In the genomic region with DNA sequence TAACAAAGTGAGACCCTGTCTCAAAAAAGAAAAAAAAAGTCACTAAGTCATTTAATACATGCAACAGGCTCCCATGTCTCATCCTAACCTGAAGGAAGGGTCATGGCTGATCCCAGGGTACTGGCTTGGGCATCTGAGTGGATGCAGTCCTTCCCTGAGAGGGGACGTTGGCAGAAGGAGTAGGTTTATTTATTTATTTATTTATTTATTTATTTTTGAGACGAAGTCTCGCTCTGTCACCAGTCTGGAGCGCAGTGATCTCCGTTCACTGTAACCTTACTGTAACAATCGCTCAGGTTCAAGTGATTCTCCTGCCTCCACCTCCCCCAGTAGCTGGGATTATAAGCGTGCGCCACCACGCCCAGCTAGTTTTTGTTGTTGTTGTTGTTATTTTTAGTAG, we compare ENCODE assay signal across 23 cellular contexts. TPM values are rescaled to one million over a fixed set of nuclear protein-coding genes. Genes with fewer than 3 reads are reported as not detected.
DNase-seq lines count a peak whose midpoint lies in the region; ATAC-seq, FAIRE-seq and TF ChIP-seq lines count a peak whose summit lies in the region.
"Had no signal": no experiment of that assay in that cellular context is flagged by ENCODE, and none has a peak within 500 bp of the region (broad histone marks: within the 10 kb centered on the region; RNA-seq: fewer than 3 reads in every experiment).

No MANE protein-coding gene starts in this region.

- TF ChIP-seq RAD21 in A549 (conservative IDR thresholded peaks at IDR 0.05 in 1 of 2, IDR thresholded peaks at IDR 0.05 in 1 of 2): no peak

- TF ChIP-seq CTCF in A549 (IDR thresholded peaks at IDR 0.05): no peak
- no peak for TF ChIP-seq CTCF in HEK293 (tag by site-specific recombination; IDR thresholded peaks at IDR 0.05)
- TF ChIP-seq CTCF in thoracic aorta (IDR thresholded peaks at IDR 0.05): no peak
- no peak for TF ChIP-seq CTCF in PC-9 (conservative IDR thresholded peaks at IDR 0.05)

- no peaks in the 10 kb centered on the region for H3K27me3 ChIP-seq in thoracic aorta (replicated peaks; ENCODE audit: insufficient read depth)
- H3K27me3 ChIP-seq in PC-9 (ENCODE audit: insufficient read depth, low read depth): peaks cover 20% of the 10 kb centered on the region

- intact Hi-C loops in PC-9 (cut with micrococcal nuclease; ENCODE audit: unreplicated experiment): no loop called here

- DNase-seq in A549 (ENCODE audit: low read depth in 1 of 2, low spot score in 1 of 2) (no peak), thoracic aorta (ENCODE audit: low spot score) (no peak), PC-9 (no peak), NCI-H1105 treated with DMSO at 0.1 percent for 48 hours (lab: John Stamatoyannopoulos, UW) (no peak)
- DNase-seq: ACHN; BE2C; Caco-2; Calu3; CD4-positive, alpha-beta T cell; CD8-positive, alpha-beta T cell; DMS79 treated with DMSO at 0.1 percent for 48 hours; GF-D8 had no signal

- H4K20me1 ChIP-seq in PC-9 (ENCODE audit: insufficient read depth): no peaks in the 10 kb centered on the region

- H3K4me2 ChIP-seq in A549 (no peak overlapping the region), PC-9 (no peak overlapping the region)
- H3K4me2 ChIP-seq: BLaER1 had no signal

- no peak overlapping the region for H2AFZ ChIP-seq in PC-9

- no peak for TF ChIP-seq EP300 in A549 (IDR thresholded peaks at IDR 0.05)

- no peaks in the 10 kb centered on the region for H3F3A ChIP-seq in PC-9 (ENCODE audit: insufficient read depth, low read depth)

- no peak for TF ChIP-seq POLR2A in A549 (IDR thresholded peaks at IDR 0.05; ENCODE audit: low read length)

- CTCF ChIA-PET in A549 (lab: Yijun Ruan, JAX) (interaction anchor here (0.6 to 24.8 kb wide), 6 partner anchors 10 to 560 kb away, joined by 3 to 833 read pairs (median 5); a partner anchor contains a TSS), HEK293 (lab: Yijun Ruan, JAX) (interaction anchor here (0.6 to 18.2 kb wide), 7 partner anchors 10 to 517 kb away, joined by 3 to 327 read pairs (median 4); no protein-coding TSS in a partner anchor), PC-9 (lab: Charles Lee) (interaction anchor here (0.8 to 1.1 kb wide), 2 partner anchors 10 kb away, joined by 3 to 4 read pairs; no protein-coding TSS in a partner anchor)

- POLR2A ChIA-PET in A549 (lab: Yijun Ruan, JAX): no interaction called here
- POLR2A ChIA-PET in HEK293 (lab: Yijun Ruan, JAX): no interaction called here
- POLR2A ChIA-PET in PC-9 (lab: Charles Lee; ENCODE audit: unreplicated experiment): interaction anchor here (0.6 kb wide), 1 partner anchor 1641 kb away, joined by 5 read pairs; no protein-coding TSS in a partner anchor

- no TSS peak for BruUV-seq in PC-9 (replicated peaks; lab: Mats Ljungman, UMichigan)

- 83% methylated on average over 9 of the region's 9 CpGs for WGBS in A549 (ENCODE audit: missing lambda C conversion rate)

- no peak overlapping the region for H3K27ac ChIP-seq in A549
- no peak overlapping the region; the same call in 1 of the 2 replicates for H3K27ac ChIP-seq in HEK293 (ENCODE audit: extremely low read depth, low read depth, low read length)
- H3K27ac ChIP-seq in thoracic aorta: peak overlapping the region; percentile 37 to 61
- H3K27ac ChIP-seq in PC-9: no peak overlapping the region
- H3K27ac ChIP-seq: 22Rv1, BLaER1, C4-2B had no signal

- ATAC-seq in A549 (no peak), thoracic aorta (ENCODE audit: insufficient number of reproducible peaks, low FRiP score, low read depth) (no peak)
- ATAC-seq: CD8-positive, alpha-beta T cell had no signal

- H3K4me1 ChIP-seq in A549 (no peaks in the 10 kb centered on the region), HEK293 (ENCODE audit: control insufficient read depth, insufficient read depth, low read length) (peaks cover 12% of the 10 kb centered on the region), thoracic aorta (ENCODE audit: control insufficient read depth in 1 of 2, low read depth in 2 of 2) (peaks cover 0 to 41% of the 10 kb centered on the region in 2 donors), PC-9 (replicated peaks; ENCODE audit: insufficient read depth) (no peaks in the 10 kb centered on the region)
- H3K4me1 ChIP-seq: BE2C had no signal

- no peaks in the 10 kb centered on the region for H3K79me2 ChIP-seq in PC-9 (ENCODE audit: low read depth)

- H3K4me3 ChIP-seq in A549: no peak overlapping the region
- H3K4me3 ChIP-seq in HEK293 (ENCODE audit: low read depth, low read length): no peak overlapping the region
- H3K4me3 ChIP-seq in thoracic aorta: no peak overlapping the region
- no peak overlapping the region for H3K4me3 ChIP-seq in PC-9
- H3K4me3 ChIP-seq: BLaER1 had no signal

- H3K36me3 ChIP-seq in HEK293 (ENCODE audit: control insufficient read depth in 2 of 2, insufficient read depth in 1 of 2, low read length in 2 of 2) (no peaks in the 10 kb centered on the region), thoracic aorta (no peaks in the 10 kb centered on the region), PC-9 (ENCODE audit: low read depth) (no peaks in the 10 kb centered on the region)
- H3K36me3 ChIP-seq: BE2C, BLaER1 had no signal

- H3K9me2 ChIP-seq in PC-9 (ENCODE audit: insufficient read depth): no peaks in the 10 kb centered on the region

- FAIRE-seq in A549 (lab: Jason Lieb, UNC): no peak
- FAIRE-seq: D721Med, G401.6, GM12891, GM19239 had no signal

- H3K9me3 ChIP-seq in A549 (no peaks in the 10 kb centered on the region), HEK293 (ENCODE audit: control insufficient read depth, insufficient read depth, low read depth, low read length) (no peaks in the 10 kb centered on the region), thoracic aorta (no peaks in the 10 kb centered on the region), PC-9 (ENCODE audit: insufficient read depth, low read depth) (no peaks in the 10 kb centered on the region)
- H3K9me3 ChIP-seq: BE2C, BLaER1, Caco-2 had no signal

TF ChIP-seq in A549, 52 proteins besides CTCF, POLR2A, EP300 and RAD21 (continues in another document):
- TF ChIP-seq CBX2 (IDR thresholded peaks at IDR 0.05; ENCODE audit: borderline replicate concordance, low read depth) (no peak), ZC3H11A (IDR thresholded peaks at IDR 0.05) (peak; percentile 28; the same call in 1 of the 2 replicates), RFX5 (IDR thresholded peaks at IDR 0.05) (no peak), NPAS2 (CRISPR knock-in tag; IDR thresholded peaks at IDR 0.05; ENCODE audit: borderline replicate concordance) (no peak), ZSCAN20 (CRISPR knock-in tag; IDR thresholded peaks at IDR 0.05) (no peak)
- TF ChIP-seq, protein P1, sequence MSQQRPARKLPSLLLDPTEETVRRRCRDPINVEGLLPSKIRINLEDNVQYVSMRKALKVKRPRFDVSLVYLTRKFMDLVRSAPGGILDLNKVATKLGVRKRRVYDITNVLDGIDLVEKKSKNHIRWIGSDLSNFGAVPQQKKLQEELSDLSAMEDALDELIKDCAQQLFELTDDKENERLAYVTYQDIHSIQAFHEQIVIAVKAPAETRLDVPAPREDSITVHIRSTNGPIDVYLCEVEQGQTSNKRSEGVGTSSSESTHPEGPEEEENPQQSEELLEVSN (IDR thresholded peaks at IDR 0.05; ENCODE audit: borderline replicate concordance, low read depth): no peak

TF ChIP-seq in HEK293, 187 proteins besides CTCF, POLR2A, EP300 and RAD21 (continues in another document):
- TF ChIP-seq HOXA7 (CRISPR knock-in tag; IDR thresholded peaks at IDR 0.05; ENCODE audit: borderline replicate concordance) (no peak), ZNF184 (tag by site-specific recombination; IDR thresholded peaks at IDR 0.05) (no peak), ZNF394 (tag by site-specific recombination; IDR thresholded peaks at IDR 0.05; ENCODE audit: borderline replicate concordance) (peak; percentile 78; the same call in 1 of the 2 replicates), ZNF654 (tag by site-specific recombination; IDR thresholded peaks at IDR 0.05; ENCODE audit: low read depth) (peak; percentile 13; the same call in 1 of the 2 replicates), SCRT2 (tag by site-specific recombination; IDR thresholded peaks at IDR 0.05) (peak; percentile 75), RBAK (tag by site-specific recombination; IDR thresholded peaks at IDR 0.05) (no peak)

RNA-seq across cellular contexts. Expression of a gene that starts 7.2 kb away (rescaled TPM):
- polyA plus RNA-seq in A549 (2011; rRNA removed) (41.5 and 54.5 TPM in 2 replicates), A549 (2017; fragmentation: RNase III; extraction: RNeasy Plus Mini Kit Qiagen cat#74134 plus additional on column Dnase treatment) (18.7 to 28.8 TPM (median 28.7 TPM) in 3 replicates)
- 15.6 and 21.3 TPM in 2 replicates for polyA plus RNA-seq in A549 (2012; cell fraction: cytosol; rRNA removed)
- 59.4 and 69.1 TPM in 2 replicates for polyA plus RNA-seq in A549 (2012; cell fraction: nucleus; rRNA removed)
- 49.6 and 75.0 TPM in 2 replicates for polyA minus RNA-seq in A549 (2011; rRNA and poly(A)+ RNA removed)
- total RNA-seq in thoracic aorta (100 to 1,000 TPM; 272 to 336 TPM), PC-9 (2021) (67.4 and 88.9 TPM in 2 replicates)

RNA-seq across cellular contexts. Expression of a gene that starts 17.4 kb away (rescaled TPM):
- polyA plus RNA-seq in A549 (2011; rRNA removed): not detected in 2 replicates
- polyA plus RNA-seq in A549 (2012; cell fraction: cytosol; rRNA removed): not detected in 2 replicates
- polyA plus RNA-seq in A549 (2012; cell fraction: nucleus; rRNA removed): not detected in 2 replicates
- not detected in 3 replicates for polyA plus RNA-seq in A549 (2017; fragmentation: RNase III; extraction: RNeasy Plus Mini Kit Qiagen cat#74134 plus additional on column Dnase treatment)
- polyA minus RNA-seq in A549 (2011; rRNA and poly(A)+ RNA removed): not detected in 2 replicates
- total RNA-seq in thoracic aorta: not detected
- total RNA-seq in PC-9 (2021): not detected in 2 replicates
- total RNA-seq: A172; A673; Caco-2; Calu3; CD4-positive, alpha-beta T cell; CD8-positive, alpha-beta T cell had no signal
- polyA plus RNA-seq: AG04450 had no signal

RNA-seq across cellular contexts. Expression of a gene that starts 58.5 kb away (rescaled TPM):
- polyA plus RNA-seq in A549 (2011; rRNA removed): 402 and 678 TPM in 2 replicates
- 681 and 867 TPM in 2 replicates for polyA plus RNA-seq in A549 (2012; cell fraction: cytosol; rRNA removed)
- 456 and 509 TPM in 2 replicates for polyA plus RNA-seq in A549 (2012; cell fraction: nucleus; rRNA removed)
- polyA plus RNA-seq in A549 (2017; fragmentation: RNase III; extraction: RNeasy Plus Mini Kit Qiagen cat#74134 plus additional on column Dnase treatment): 540 to 553 TPM (median 542 TPM) in 3 replicates
- 1,209 and 1,762 TPM in 2 replicates for polyA minus RNA-seq in A549 (2011; rRNA and poly(A)+ RNA removed)
- 100 to 1,000 TPM; 168 to 175 TPM for total RNA-seq in thoracic aorta
- total RNA-seq in PC-9 (2021): 270 and 280 TPM in 2 replicates

Comparison
In these comparisons a context has a peak if more than half of its experiments do, and no peak if none do; other contexts are left out.
1. H3K27ac ChIP-seq: peak in thoracic aorta (2 of 2); none in A549 (0 of 2), HEK293 (single experiment) and PC-9 (single experiment).